Comparison of ENCODE assay signal across 9 cellular contexts in genomic region chr7:42930889-42931288, GRCh38. TPM values are rescaled to one million over a fixed set of nuclear protein-coding genes. Genes with fewer than 3 reads are reported as not detected.
DNase-seq lines count a peak whose midpoint lies in the region; ATAC-seq, FAIRE-seq and TF ChIP-seq lines count a peak whose summit lies in the region.
"Had no signal": no experiment of that assay in that cellular context is flagged by ENCODE, and none has a peak within 500 bp of the region (broad histone marks: within the 10 kb centered on the region; RNA-seq: fewer than 3 reads in every experiment).

No MANE protein-coding gene starts in this region.

- H3K14ac ChIP-seq in mesenchymal stem cell (ENCODE audit: low read length in 2 of 2): no peak overlapping the region

- peaks cover 64% of the 10 kb centered on the region for H3K36me3 ChIP-seq in K562 (ENCODE audit: control insufficient read depth, insufficient read depth, low read length)
- peaks cover 2 to 28% of the 10 kb centered on the region in 2 experiments for H3K36me3 ChIP-seq in mesenchymal stem cell (ENCODE audit: control insufficient read depth in 1 of 2, insufficient read depth in 2 of 2, low read depth in 1 of 2, low read length in 2 of 2)
- peaks cover 26% of the 10 kb centered on the region for H3K36me3 ChIP-seq in upper lobe of right lung

- POLR2A ChIA-PET in K562 (lab: Yijun Ruan, JAX): interaction anchor here (0.6 to 3.3 kb wide), 6 partner anchors 11 to 205 kb away, joined by 3 to 14 read pairs (median 6); no protein-coding TSS in a partner anchor

- H3K9me3 Mint-ChIP-seq in activated naive CD4-positive, alpha-beta T cell treated with anti-CD3 and anti-CD28 coated beads for 36 hours: no peaks in the 10 kb centered on the region

- H3K27ac ChIP-seq in K562 (ENCODE audit: extremely low read depth, low read depth, low read length) (peak overlapping the region; percentile 89), mesenchymal stem cell (ENCODE audit: low read length, poor library complexity, severe bottlenecking) (no peak overlapping the region), upper lobe of right lung (no peak overlapping the region)

- WGBS in K562 (ENCODE audit: insufficient coverage, low coverage, missing lambda C conversion rate): under 1% methylated on average over 5 of the region's 5 CpGs
- 20% methylated on average over 2 of the region's 5 CpGs for WGBS in mesenchymal stem cell

- H4K8ac ChIP-seq in mesenchymal stem cell (ENCODE audit: low read length): no peak overlapping the region

- peaks cover 63% of the 10 kb centered on the region for H3K4me1 Mint-ChIP-seq in activated naive CD4-positive, alpha-beta T cell treated with anti-CD3 and anti-CD28 coated beads for 36 hours (ENCODE audit: low read depth)

- ATAC-seq in K562 (no peak), upper lobe of right lung (no peak)

- H3K4me3 ChIP-seq in K562 (peak overlapping the region; percentile 85), mesenchymal stem cell (ENCODE audit: insufficient read depth in 1 of 2, low read depth in 1 of 2, low read length in 2 of 2) (peak overlapping the region in 1 of 2 experiments; percentile 98), upper lobe of right lung (peak overlapping the region; percentile 92)

- H3K4me2 ChIP-seq in K562 (ENCODE audit: insufficient read depth, low read length) (peak overlapping the region; percentile 94), mesenchymal stem cell (ENCODE audit: low read length, poor library complexity, severe bottlenecking) (peak overlapping the region; percentile 77)

- intact Hi-C loops in activated naive CD4-positive, alpha-beta T cell treated with anti-CD3 and anti-CD28 coated beads for 36 hours (cut with micrococcal nuclease): loop anchor here (5.0 to 10.0 kb wide), 3 partner anchors 901 to 1049 kb away; partner anchors contain the start of gene MRPS24
- intact Hi-C loops in K562 (cut with micrococcal nuclease): no loop called here
- intact Hi-C loops in upper lobe of right lung (cut with DNase I): no loop called here

- H3K9me3 ChIP-seq in K562 (replicated peaks; ENCODE audit: control insufficient read depth, insufficient read depth, low read depth, low read length) (no peaks in the 10 kb centered on the region), mesenchymal stem cell (ENCODE audit: control insufficient read depth, low read length) (no peaks in the 10 kb centered on the region), upper lobe of right lung (no peaks in the 10 kb centered on the region)

- no peak overlapping the region for H2BK15ac ChIP-seq in mesenchymal stem cell (ENCODE audit: low read depth, poor library complexity, severe bottlenecking)

- no peak overlapping the region for H3K4ac ChIP-seq in mesenchymal stem cell (ENCODE audit: low read depth in 1 of 2, low read length in 2 of 2)

- H3K36me3 Mint-ChIP-seq in activated naive CD4-positive, alpha-beta T cell treated with anti-CD3 and anti-CD28 coated beads for 36 hours (ENCODE audit: low read depth): peaks cover 50% of the 10 kb centered on the region

- H2BK120ac ChIP-seq in mesenchymal stem cell (ENCODE audit: low read depth, low read length): no peak overlapping the region

- no peak for TF ChIP-seq CTCF in K562 (IDR thresholded peaks at IDR 0.05 in 2 of 3, conservative IDR thresholded peaks at IDR 0.05 in 1 of 3; ENCODE audit: insufficient read depth in 2 of 3, low read depth in 1 of 3, low read length in 3 of 3)
- no peak for TF ChIP-seq CTCF in upper lobe of right lung (IDR thresholded peaks at IDR 0.05)

- no peak for TF ChIP-seq EP300 in K562 (IDR thresholded peaks at IDR 0.05; ENCODE audit: low read length)

- no peak overlapping the region for H4K91ac ChIP-seq in mesenchymal stem cell (ENCODE audit: low read length)

- H3K18ac ChIP-seq in mesenchymal stem cell (ENCODE audit: low read depth in 1 of 2, low read length in 2 of 2): no peak overlapping the region

- H4K20me1 ChIP-seq in K562 (replicated peaks; ENCODE audit: control insufficient read depth, insufficient read depth, low read length): peaks cover 13% of the 10 kb centered on the region; the same call in 1 of the 2 replicates

- H3K27me3 ChIP-seq in K562 (ENCODE audit: control insufficient read depth in 2 of 2, insufficient read depth in 2 of 2, low read length in 2 of 2) (no peaks in the 10 kb centered on the region), mesenchymal stem cell (ENCODE audit: control insufficient read depth in 1 of 2, insufficient read depth in 1 of 2, low read length in 2 of 2) (no peaks in the 10 kb centered on the region), upper lobe of right lung (no peaks in the 10 kb centered on the region)

- DNase-seq in activated naive CD4-positive, alpha-beta T cell treated with anti-CD3 and anti-CD28 coated beads for 36 hours: no peak
- DNase-seq in activated naive CD4-positive, alpha-beta T cell (lab: John Stamatoyannopoulos, UW): no peak
- DNase-seq in K562 (ENCODE audit: extremely low read depth in 1 of 4, low spot score in 3 of 4): peak in 1 of 4 experiments; percentile 18
- DNase-seq in mesenchymal stem cell: peak; percentile 22
- DNase-seq in upper lobe of right lung: no peak
- DNase-seq in retina: no peak
- DNase-seq in GM03348 (ENCODE audit: low spot score): no peak
- DNase-seq in GM19240 (ENCODE audit: insufficient read length, low spot score): no peak
- DNase-seq: NCI-H2029 treated with DMSO at 0.1 percent for 48 hours had no signal

- no peak overlapping the region for H2AK5ac ChIP-seq in mesenchymal stem cell (ENCODE audit: low read length, severe bottlenecking)

- H3K27me3 Mint-ChIP-seq in activated naive CD4-positive, alpha-beta T cell treated with anti-CD3 and anti-CD28 coated beads for 36 hours (ENCODE audit: low read depth): no peaks in the 10 kb centered on the region

- CTCF ChIA-PET in activated naive CD4-positive, alpha-beta T cell treated with anti-CD3 and anti-CD28 coated beads for 36 hours (lab: Charles Lee): interaction anchor here (1.1 to 1.2 kb wide), 2 partner anchors 20 to 331 kb away, joined by 3 read pairs; no protein-coding TSS in a partner anchor
- CTCF ChIA-PET in K562 (lab: Yijun Ruan, JAX; ENCODE audit: low intra/inter-chr PET ratio): no interaction called here

- no TSS peak for BruUV-seq in K562 (replicated peaks; lab: Mats Ljungman, UMichigan)

- H3K4me1 ChIP-seq in K562 (replicated peaks in 1 of 2; ENCODE audit: control insufficient read depth in 2 of 2, insufficient read depth in 2 of 2, low read length in 2 of 2) (peaks cover 0 to 15% of the 10 kb centered on the region in 2 experiments; a peak in 4 of 5 replicates), mesenchymal stem cell (ENCODE audit: control insufficient read depth, insufficient read depth, low read depth, low read length) (peaks cover 5% of the 10 kb centered on the region), upper lobe of right lung (peaks cover 36% of the 10 kb centered on the region)

- peak; percentile 71 for FAIRE-seq in K562 (lab: Jason Lieb, UNC)

- no peaks in the 10 kb centered on the region for H3K9me1 ChIP-seq in K562 (ENCODE audit: control insufficient read depth, insufficient read depth, low read length)

- H3K27ac Mint-ChIP-seq in activated naive CD4-positive, alpha-beta T cell treated with anti-CD3 and anti-CD28 coated beads for 36 hours: peak overlapping the region; percentile 100

- H3K79me1 ChIP-seq in mesenchymal stem cell (replicated peaks; ENCODE audit: low read length, poor library complexity, severe bottlenecking): peaks cover 6% of the 10 kb centered on the region

- no peak for TF ChIP-seq RAD21 in K562 (CRISPR knock-in tag; conservative IDR thresholded peaks at IDR 0.05 in 1 of 2, IDR thresholded peaks at IDR 0.05 in 1 of 2)

- in situ Hi-C loops in K562 (cut with MboI): loop anchor here (25.0 kb wide), 1 partner anchor 331 kb away; no protein-coding TSS in a partner anchor

- no peak overlapping the region for H3K23ac ChIP-seq in mesenchymal stem cell (ENCODE audit: low read length in 2 of 2)

- H2BK12ac ChIP-seq in mesenchymal stem cell (ENCODE audit: low read length in 2 of 2): no peak overlapping the region

- peak overlapping the region; percentile 100 for H3K4me3 Mint-ChIP-seq in activated naive CD4-positive, alpha-beta T cell treated with anti-CD3 and anti-CD28 coated beads for 36 hours

- H3K9ac ChIP-seq in K562 (ENCODE audit: insufficient read depth in 1 of 2, low read depth in 2 of 2, low read length in 2 of 2): peak overlapping the region in 1 of 2 experiments; percentile 93; a peak in 3 of 4 replicates
- H3K9ac ChIP-seq in mesenchymal stem cell (ENCODE audit: low read length): peak overlapping the region; percentile 98

- H2AFZ ChIP-seq in K562 (ENCODE audit: low read depth, low read length): no peak overlapping the region
- no peak overlapping the region for H2AFZ ChIP-seq in mesenchymal stem cell (ENCODE audit: low read depth, low read length)

- no peak for TF ChIP-seq POLR2A in K562 (conservative IDR thresholded peaks at IDR 0.05)

- no peak overlapping the region for H2BK5ac ChIP-seq in mesenchymal stem cell (ENCODE audit: low read depth, low read length, poor library complexity, severe bottlenecking)

- peaks cover 98% of the 10 kb centered on the region for H3K79me2 ChIP-seq in K562 (ENCODE audit: control insufficient read depth, insufficient read depth, low read length)

RNA-seq across cellular contexts. Expression of gene PSMA2, which starts 1.1 kb away (rescaled TPM):
- total RNA-seq in activated naive CD4-positive, alpha-beta T cell treated with anti-CD3 and anti-CD28 coated beads for 36 hours: 100 to 1,000 TPM; 199 to 221 TPM
- 16.0 and 45.2 TPM in 2 replicates for total RNA-seq in K562 (2011; cell fraction: chromatin; rRNA removed; ENCODE audit: low replicate concordance)
- total RNA-seq in K562 (2011; cell fraction: nucleolus; rRNA removed): 15.5 and 16.6 TPM in 2 replicates
- total RNA-seq in K562 (2011; cell fraction: nucleoplasm; rRNA removed): 32.4 and 41.8 TPM in 2 replicates
- total RNA-seq in K562 (2014; rRNA removed): 88.7 and 91.7 TPM in 2 replicates
- total RNA-seq in K562 (2014; rRNA removed; fragmentation: Illumina TruSeq; extraction: Trizol): 274 and 308 TPM in 2 replicates
- total RNA-seq in K562 (2015; rRNA removed; fragmentation: Illumina TruSeq; extraction: Trizol): 149 and 162 TPM in 2 replicates
- 184 and 200 TPM in 2 replicates for total RNA-seq in K562 (2021)
- 291 and 412 TPM in 2 replicates for polyA plus RNA-seq in K562 (2011; rRNA removed)
- polyA plus RNA-seq in K562 (2011; cell fraction: cytosol; rRNA removed): 71.1 and 145 TPM in 2 replicates
- 26.1 and 65.3 TPM in 2 replicates for polyA plus RNA-seq in K562 (2011; cell fraction: nucleus; rRNA removed)
- 198 and 258 TPM in 2 replicates for polyA plus RNA-seq in K562 (2012)
- 145 and 154 TPM in 2 replicates for polyA plus RNA-seq in K562 (2014; fragmentation: Illumina TruSeq; extraction: Trizol)
- 1,000 to 10,000 TPM in 1 of 2 experiments, 100 to 1,000 TPM in 1; 887 to 1,070 TPM for polyA plus RNA-seq in K562 (2014; fragmentation: Nextera tagmentation; extraction: Ambion mirVana)
- polyA plus RNA-seq in K562 (2014; rRNA removed): 174 and 213 TPM in 2 replicates
- polyA minus RNA-seq in K562 (2011; rRNA and poly(A)+ RNA removed): 94.8 and 103 TPM in 2 replicates
- 52.1 and 55.2 TPM in 2 replicates for polyA minus RNA-seq in K562 (2011; cell fraction: cytosol; rRNA and poly(A)+ RNA removed)
- polyA minus RNA-seq in K562 (2011; cell fraction: nucleus; rRNA and poly(A)+ RNA removed): 12.5 and 19.8 TPM in 2 replicates
- polyA plus RNA-seq in mesenchymal stem cell (2013, experiment 1 of 2): 149 TPM
- 165 TPM for polyA plus RNA-seq in mesenchymal stem cell (2013, experiment 2 of 2)
- total RNA-seq in upper lobe of right lung: 55.1 TPM

RNA-seq across cellular contexts. Expression of gene MRPL32, which starts 1.3 kb away (rescaled TPM):
- 10 to 100 TPM; 67.4 to 71.8 TPM for total RNA-seq in activated naive CD4-positive, alpha-beta T cell treated with anti-CD3 and anti-CD28 coated beads for 36 hours
- 39.3 and 104 TPM in 2 replicates for total RNA-seq in K562 (2011; cell fraction: chromatin; rRNA removed; ENCODE audit: low replicate concordance)
- 27.3 and 33.6 TPM in 2 replicates for total RNA-seq in K562 (2011; cell fraction: nucleolus; rRNA removed)
- total RNA-seq in K562 (2011; cell fraction: nucleoplasm; rRNA removed): 59.0 and 64.3 TPM in 2 replicates
- total RNA-seq in K562 (2014; rRNA removed) (104 and 111 TPM in 2 replicates), K562 (2014; rRNA removed; fragmentation: Illumina TruSeq; extraction: Trizol) (138 and 139 TPM in 2 replicates), K562 (2015; rRNA removed; fragmentation: Illumina TruSeq; extraction: Trizol) (109 and 120 TPM in 2 replicates), K562 (2021) (75.5 and 86.0 TPM in 2 replicates), upper lobe of right lung (44.8 TPM)
- polyA plus RNA-seq in K562 (2011; rRNA removed) (95.4 and 113 TPM in 2 replicates), K562 (2014; fragmentation: Illumina TruSeq; extraction: Trizol) (134 and 140 TPM in 2 replicates), K562 (2014; fragmentation: Nextera tagmentation; extraction: Ambion mirVana) (100 to 1,000 TPM; 341 to 351 TPM), K562 (2014; rRNA removed) (145 and 162 TPM in 2 replicates)
- 38.5 and 52.8 TPM in 2 replicates for polyA plus RNA-seq in K562 (2011; cell fraction: cytosol; rRNA removed)
- polyA plus RNA-seq in K562 (2011; cell fraction: nucleus; rRNA removed): 86.8 and 172 TPM in 2 replicates
- polyA plus RNA-seq in K562 (2012): 48.6 and 76.2 TPM in 2 replicates
- 44.0 and 49.0 TPM in 2 replicates for polyA minus RNA-seq in K562 (2011; rRNA and poly(A)+ RNA removed)
- 16.0 and 20.2 TPM in 2 replicates for polyA minus RNA-seq in K562 (2011; cell fraction: cytosol; rRNA and poly(A)+ RNA removed)
- polyA minus RNA-seq in K562 (2011; cell fraction: nucleus; rRNA and poly(A)+ RNA removed): 22.1 and 46.5 TPM in 2 replicates
- polyA plus RNA-seq in mesenchymal stem cell (2013, experiment 1 of 2): 65.8 TPM
- 82.5 TPM for polyA plus RNA-seq in mesenchymal stem cell (2013, experiment 2 of 2)

RNA-seq across cellular contexts. Expression of gene C7orf25, which starts 19.0 kb away (rescaled TPM):
- 1 to 10 TPM in 1 of 2 experiments, under 1 TPM in 1; 0.93 to 2.0 TPM for total RNA-seq in activated naive CD4-positive, alpha-beta T cell treated with anti-CD3 and anti-CD28 coated beads for 36 hours
- 6.8 and 19.1 TPM in 2 replicates for total RNA-seq in K562 (2011; cell fraction: chromatin; rRNA removed; ENCODE audit: low replicate concordance)
- 2.8 and 5.7 TPM in 2 replicates for total RNA-seq in K562 (2011; cell fraction: nucleolus; rRNA removed)
- total RNA-seq in K562 (2011; cell fraction: nucleoplasm; rRNA removed): 5.9 and 12.0 TPM in 2 replicates
- 1.2 and 1.9 TPM in 2 replicates for total RNA-seq in K562 (2014; rRNA removed)
- 2.9 TPM in 2 replicates for total RNA-seq in K562 (2014; rRNA removed; fragmentation: Illumina TruSeq; extraction: Trizol)
- total RNA-seq in K562 (2015; rRNA removed; fragmentation: Illumina TruSeq; extraction: Trizol): 2.0 and 2.3 TPM in 2 replicates
- total RNA-seq in K562 (2021): 3.4 and 4.4 TPM in 2 replicates
- polyA plus RNA-seq in K562 (2011; rRNA removed): 3.0 and 4.7 TPM in 2 replicates
- 1.4 and 2.1 TPM in 2 replicates for polyA plus RNA-seq in K562 (2011; cell fraction: cytosol; rRNA removed)
- 2.0 and 3.2 TPM in 2 replicates for polyA plus RNA-seq in K562 (2011; cell fraction: nucleus; rRNA removed)
- 2.2 and 3.1 TPM in 2 replicates for polyA plus RNA-seq in K562 (2012)
- 1.8 and 2.7 TPM in 2 replicates for polyA plus RNA-seq in K562 (2014; fragmentation: Illumina TruSeq; extraction: Trizol)
- polyA plus RNA-seq in K562 (2014; fragmentation: Nextera tagmentation; extraction: Ambion mirVana): 1 to 10 TPM; 1.3 to 1.9 TPM
- polyA plus RNA-seq in K562 (2014; rRNA removed): 1.3 and 5.5 TPM in 2 replicates
- polyA minus RNA-seq in K562 (2011; rRNA and poly(A)+ RNA removed): 3.3 and 5.8 TPM in 2 replicates
- 0.55 and 1.4 TPM in 2 replicates for polyA minus RNA-seq in K562 (2011; cell fraction: cytosol; rRNA and poly(A)+ RNA removed)
- 8.8 and 16.8 TPM in 2 replicates for polyA minus RNA-seq in K562 (2011; cell fraction: nucleus; rRNA and poly(A)+ RNA removed)
- polyA plus RNA-seq in mesenchymal stem cell (2013, experiment 1 of 2): 6.4 TPM
- 6.9 TPM for polyA plus RNA-seq in mesenchymal stem cell (2013, experiment 2 of 2)
- total RNA-seq in upper lobe of right lung: 7.4 TPM
